Comparison of ENCODE assay signal across 2 cellular contexts in genomic region chr2:31386648-31387047, GRCh38.
TF ChIP-seq lines count a peak whose summit lies in the region.

No MANE protein-coding gene starts in this region.

TF ChIP-seq in IMR-90, 13 proteins besides CTCF, POLR2A, EP300 and RAD21 (continued from another document):
- TF ChIP-seq RCOR1 (IDR thresholded peaks at IDR 0.05; ENCODE audit: insufficient replicate concordance, low read length) (no peak), RFX5 (IDR thresholded peaks at IDR 0.05; ENCODE audit: low read depth, low read length) (no peak), ELK1 (IDR thresholded peaks at IDR 0.05; ENCODE audit: borderline replicate concordance, low read depth, low read length) (no peak), MAFK (IDR thresholded peaks at IDR 0.05; ENCODE audit: low read depth, low read length) (no peak), CEBPB (IDR thresholded peaks at IDR 0.05; ENCODE audit: low read depth, low read length) (no peak), MXI1 (IDR thresholded peaks at IDR 0.05; ENCODE audit: borderline replicate concordance, low read depth, low read length) (no peak), FOS (IDR thresholded peaks at IDR 0.05; ENCODE audit: low read depth, low read length) (no peak), NFE2L2 (IDR thresholded peaks at IDR 0.05; ENCODE audit: low read depth, low read length) (no peak), CHD1 (IDR thresholded peaks at IDR 0.05; ENCODE audit: low read depth, low read length) (no peak)

TF ChIP-seq in liver, 16 proteins besides CTCF, POLR2A, EP300 and RAD21:
- no peak for TF ChIP-seq REST (IDR thresholded peaks at IDR 0.05)
- no peak for TF ChIP-seq TAF1 (conservative IDR thresholded peaks at IDR 0.05)
- no peak for TF ChIP-seq YY1 (IDR thresholded peaks at IDR 0.05)
- no peak for TF ChIP-seq RXRA (IDR thresholded peaks at IDR 0.05)
- TF ChIP-seq ATF3 (IDR thresholded peaks at IDR 0.05), result no peak
- TF ChIP-seq FOXA2 (IDR thresholded peaks at IDR 0.05), result no peak
- TF ChIP-seq MAX (IDR thresholded peaks at IDR 0.05), result no peak
- no peak for TF ChIP-seq NR2F2 (IDR thresholded peaks at IDR 0.05)
- TF ChIP-seq SP1 (IDR thresholded peaks at IDR 0.05), result no peak
- no peak for TF ChIP-seq EGR1 (IDR thresholded peaks at IDR 0.05; ENCODE audit: low read depth in 2 of 2)
- TF ChIP-seq HNF4A (conservative IDR thresholded peaks at IDR 0.05), result no peak
- no peak for TF ChIP-seq ZBTB33 (IDR thresholded peaks at IDR 0.05)
- TF ChIP-seq FOXA1 (IDR thresholded peaks at IDR 0.05), result no peak
- no peak for TF ChIP-seq JUND (IDR thresholded peaks at IDR 0.05)
- TF ChIP-seq HNF4G (IDR thresholded peaks at IDR 0.05), result no peak
- TF ChIP-seq GABPA (IDR thresholded peaks at IDR 0.05 in 1 of 2, conservative IDR thresholded peaks at IDR 0.05 in 1 of 2), result no peak
